ENCODE assay signal across 24 cellular contexts in the genomic region with DNA sequence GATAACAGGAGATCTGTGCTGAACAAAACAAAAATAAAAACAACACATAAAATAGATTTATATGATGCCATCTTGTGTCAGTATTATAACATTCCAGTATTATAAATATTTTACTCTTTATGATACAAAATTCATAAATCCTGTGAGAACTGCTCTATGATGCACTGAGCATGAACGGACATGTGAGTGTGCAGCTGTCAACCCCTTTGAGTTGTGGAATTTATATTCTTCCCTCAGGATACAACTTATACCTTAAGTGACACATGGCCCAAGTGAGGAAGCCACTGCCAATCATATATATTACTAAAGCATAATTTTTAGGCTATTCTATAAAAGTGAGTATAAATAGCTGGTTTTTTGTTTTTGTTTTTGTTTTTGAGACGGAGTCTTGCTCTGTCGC.
"Had no signal": no experiment of that assay in that cellular context is flagged by ENCODE, and none has a peak within 500 bp of the region (broad histone marks: within the 10 kb centered on the region; RNA-seq: fewer than 3 reads in every experiment).

No MANE protein-coding gene starts in this region.

- H3K27ac Mint-ChIP-seq: dendritic cell treated with granulocyte-macrophage colony-stimulating factor and Interleukin-4, amounts not matched to agents 40 ng/mL and 50 ng/mL, for 4 days; effector memory CD8-positive, alpha-beta T cell had no signal

- H3K36me3 ChIP-seq: colonic mucosa, esophagus muscularis mucosa, esophagus squamous epithelium, gastrocnemius medialis, gastroesophageal sphincter, heart left ventricle, heart right ventricle had no signal

- DNase-seq: colonic mucosa; cortex of kidney; dermis blood vessel endothelial cell; dorsolateral prefrontal cortex; effector CD4-positive, alpha-beta T cell; effector CD8-positive, alpha-beta T cell; effector memory CD4-positive, alpha-beta T cell; effector memory CD8-positive, alpha-beta T cell; erythroblast; esophagus squamous epithelium; foreskin fibroblast; foreskin melanocyte; gastrocnemius medialis; glutamatergic neuron; head of caudate nucleus; heart left ventricle; heart right ventricle had no signal

- H3K4me3 Mint-ChIP-seq: dendritic cell treated with granulocyte-macrophage colony-stimulating factor and Interleukin-4, amounts not matched to agents 40 ng/mL and 50 ng/mL, for 4 days; effector memory CD8-positive, alpha-beta T cell had no signal

- H3K9me3 ChIP-seq: colonic mucosa, esophagus muscularis mucosa, esophagus squamous epithelium, gastrocnemius medialis, gastroesophageal sphincter, heart left ventricle, heart right ventricle had no signal

- H3K4me2 ChIP-seq: hepatocyte had no signal

- ATAC-seq: effector memory CD8-positive, alpha-beta T cell; esophagus mucosa; gastrocnemius medialis; gastroesophageal sphincter; heart left ventricle; heart right ventricle had no signal

- H3K4me1 ChIP-seq: colonic mucosa, esophagus muscularis mucosa, esophagus squamous epithelium, gastrocnemius medialis, heart left ventricle had no signal

- H3K79me2 ChIP-seq: hepatocyte had no signal

- H3K27me3 Mint-ChIP-seq: dendritic cell treated with granulocyte-macrophage colony-stimulating factor and Interleukin-4, amounts not matched to agents 40 ng/mL and 50 ng/mL, for 4 days; effector memory CD8-positive, alpha-beta T cell had no signal

- H3K9me3 Mint-ChIP-seq: dendritic cell treated with granulocyte-macrophage colony-stimulating factor and Interleukin-4, amounts not matched to agents 40 ng/mL and 50 ng/mL, for 4 days; effector memory CD8-positive, alpha-beta T cell had no signal

- H3K4me3 ChIP-seq: colonic mucosa, coronary artery, dorsolateral prefrontal cortex, esophagus muscularis mucosa, esophagus squamous epithelium, gastrocnemius medialis, gastroesophageal sphincter, heart left ventricle, heart right ventricle, hepatocyte had no signal

- H2AFZ ChIP-seq: hepatocyte had no signal

- H3K27ac ChIP-seq: colonic mucosa, coronary artery, dorsolateral prefrontal cortex, epithelial cell of prostate, esophagus muscularis mucosa, esophagus squamous epithelium, gastrocnemius medialis, gastroesophageal sphincter, heart left ventricle, heart right ventricle, hepatocyte had no signal

- H3K27me3 ChIP-seq: colonic mucosa, esophagus muscularis mucosa, gastrocnemius medialis, gastroesophageal sphincter had no signal
